Comparison of ENCODE assay signal across 1 cellular context in genomic region chr5:147446528-147446927, GRCh38.
TF ChIP-seq lines count a peak whose summit lies in the region.

No MANE protein-coding gene starts in this region.

TF ChIP-seq in IMR-90, 13 proteins besides CTCF, POLR2A, EP300 and RAD21 (continued from another document):
- TF ChIP-seq USF2 (IDR thresholded peaks at IDR 0.05; ENCODE audit: low read depth, low read length): no peak
